ENCODE assay signal across 15 cellular contexts in the genomic region with DNA sequence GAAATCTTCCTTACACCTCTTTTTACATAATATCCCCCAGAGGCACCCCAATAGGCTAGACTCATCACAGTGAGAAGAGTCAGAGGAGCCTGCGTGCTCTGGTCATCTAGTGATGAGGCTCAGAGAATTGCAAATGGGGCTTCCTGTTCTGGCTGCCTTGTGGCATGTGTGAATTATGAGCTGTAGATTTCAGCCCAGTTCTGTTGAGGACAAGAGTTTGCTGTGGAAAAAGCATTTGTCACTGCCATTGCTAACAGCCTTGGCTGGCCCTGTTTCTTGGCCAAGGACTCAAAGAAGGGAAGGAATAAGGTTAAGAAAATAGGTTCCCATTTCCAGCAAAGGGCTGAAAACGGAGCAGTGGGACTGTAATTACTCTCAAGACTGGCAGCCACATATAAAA. TPM values are rescaled to one million over a fixed set of nuclear protein-coding genes. Genes with fewer than 3 reads are reported as not detected.
A peak's percentile ranks its signal among the peaks of the same experiment; 100 is the strongest.
DNase-seq lines count a peak whose midpoint lies in the region; ATAC-seq and TF ChIP-seq lines count a peak whose summit lies in the region.
"Had no signal": no experiment of that assay in that cellular context is flagged by ENCODE, and none has a peak within 500 bp of the region (broad histone marks: within the 10 kb centered on the region; RNA-seq: fewer than 3 reads in every experiment).

No MANE protein-coding gene starts in this region.

- DNase-seq in A172 (ENCODE audit: low spot score) (peak; percentile 63), fibroblast of villous mesenchyme (ENCODE audit: low read depth) (peak; percentile 24), pons (ENCODE audit: low spot score) (peak; percentile 64)
- no peak for DNase-seq in stimulated activated naive CD8-positive, alpha-beta T cell treated with anti-CD3 and anti-CD28 coated beads, Interleukin-15, Interleukin-2, amounts not matched to agents 100 U/mL and 50 U/mL, for 24 hours
- DNase-seq: cortex of kidney, DMS53, hippocampal formation, midbrain had no signal

- TF ChIP-seq CTCF in fibroblast of villous mesenchyme (IDR thresholded peaks at IDR 0.05; ENCODE audit: insufficient read depth, low read depth, low read length), result no peak

- H3K4me3 ChIP-seq in fibroblast of villous mesenchyme (ENCODE audit: low read depth, low read length), result no peak overlapping the region
- H3K4me3 ChIP-seq: SJSA1 had no signal

- ATAC-seq in SK-N-SH treated with all-trans-retinoic acid at 6 μM for 48 hours (peak; percentile 39), GM18873 (IDR thresholded peaks at IDR 0.05; ENCODE audit: low FRiP score, unreplicated experiment) (no peak), GM21529 (IDR thresholded peaks at IDR 0.05; ENCODE audit: unreplicated experiment) (no peak), HG03097 (IDR thresholded peaks at IDR 0.05; ENCODE audit: low FRiP score, unreplicated experiment) (no peak)
- ATAC-seq in stimulated activated naive CD8-positive, alpha-beta T cell treated with anti-CD3 and anti-CD28 coated beads, Interleukin-15, Interleukin-2, amounts not matched to agents 100 U/mL and 50 U/mL, for 24 hours, result no peak
- ATAC-seq: WTC11 had no signal

TF ChIP-seq in SK-N-SH treated with all-trans-retinoic acid at 6 μM for 48 hours, 23 proteins besides CTCF, POLR2A, EP300 and RAD21:
- no peak for TF ChIP-seq ZNF565 (CRISPR knock-in tag; conservative IDR thresholded peaks at IDR 0.05; ENCODE audit: low read depth)
- no peak for TF ChIP-seq POU6F1 (CRISPR knock-in tag; IDR thresholded peaks at IDR 0.05; ENCODE audit: borderline replicate concordance, low read depth)
- no peak for TF ChIP-seq ZFP30 (CRISPR knock-in tag; IDR thresholded peaks at IDR 0.05)
- TF ChIP-seq RARB (CRISPR knock-in tag; IDR thresholded peaks at IDR 0.05), result no peak
- no peak for TF ChIP-seq TOX (CRISPR knock-in tag; IDR thresholded peaks at IDR 0.05; ENCODE audit: borderline replicate concordance)
- TF ChIP-seq ISL1 (CRISPR knock-in tag; IDR thresholded peaks at IDR 0.05), result no peak
- TF ChIP-seq, protein P1, sequence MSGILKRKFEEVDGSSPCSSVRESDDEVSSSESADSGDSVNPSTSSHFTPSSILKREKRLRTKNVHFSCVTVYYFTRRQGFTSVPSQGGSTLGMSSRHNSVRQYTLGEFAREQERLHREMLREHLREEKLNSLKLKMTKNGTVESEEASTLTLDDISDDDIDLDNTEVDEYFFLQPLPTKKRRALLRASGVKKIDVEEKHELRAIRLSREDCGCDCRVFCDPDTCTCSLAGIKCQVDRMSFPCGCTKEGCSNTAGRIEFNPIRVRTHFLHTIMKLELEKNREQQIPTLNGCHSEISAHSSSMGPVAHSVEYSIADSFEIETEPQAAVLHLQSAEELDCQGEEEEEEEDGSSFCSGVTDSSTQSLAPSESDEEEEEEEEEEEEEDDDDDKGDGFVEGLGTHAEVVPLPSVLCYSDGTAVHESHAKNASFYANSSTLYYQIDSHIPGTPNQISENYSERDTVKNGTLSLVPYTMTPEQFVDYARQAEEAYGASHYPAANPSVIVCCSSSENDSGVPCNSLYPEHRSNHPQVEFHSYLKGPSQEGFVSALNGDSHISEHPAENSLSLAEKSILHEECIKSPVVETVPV (CRISPR knock-in tag; IDR thresholded peaks at IDR 0.05), result no peak
- no peak for TF ChIP-seq GLIS3 (CRISPR knock-in tag; IDR thresholded peaks at IDR 0.05)
- no peak for TF ChIP-seq OSR1 (CRISPR knock-in tag; IDR thresholded peaks at IDR 0.05)
- TF ChIP-seq ZFP3 (CRISPR knock-in tag; IDR thresholded peaks at IDR 0.05), result no peak
- no peak for TF ChIP-seq ZNF8 (CRISPR knock-in tag; IDR thresholded peaks at IDR 0.05)
- TF ChIP-seq ZC3H10 (CRISPR knock-in tag; IDR thresholded peaks at IDR 0.05), result no peak
- no peak for TF ChIP-seq PATZ1 (CRISPR knock-in tag; IDR thresholded peaks at IDR 0.05; ENCODE audit: borderline replicate concordance)
- TF ChIP-seq, protein P2, sequence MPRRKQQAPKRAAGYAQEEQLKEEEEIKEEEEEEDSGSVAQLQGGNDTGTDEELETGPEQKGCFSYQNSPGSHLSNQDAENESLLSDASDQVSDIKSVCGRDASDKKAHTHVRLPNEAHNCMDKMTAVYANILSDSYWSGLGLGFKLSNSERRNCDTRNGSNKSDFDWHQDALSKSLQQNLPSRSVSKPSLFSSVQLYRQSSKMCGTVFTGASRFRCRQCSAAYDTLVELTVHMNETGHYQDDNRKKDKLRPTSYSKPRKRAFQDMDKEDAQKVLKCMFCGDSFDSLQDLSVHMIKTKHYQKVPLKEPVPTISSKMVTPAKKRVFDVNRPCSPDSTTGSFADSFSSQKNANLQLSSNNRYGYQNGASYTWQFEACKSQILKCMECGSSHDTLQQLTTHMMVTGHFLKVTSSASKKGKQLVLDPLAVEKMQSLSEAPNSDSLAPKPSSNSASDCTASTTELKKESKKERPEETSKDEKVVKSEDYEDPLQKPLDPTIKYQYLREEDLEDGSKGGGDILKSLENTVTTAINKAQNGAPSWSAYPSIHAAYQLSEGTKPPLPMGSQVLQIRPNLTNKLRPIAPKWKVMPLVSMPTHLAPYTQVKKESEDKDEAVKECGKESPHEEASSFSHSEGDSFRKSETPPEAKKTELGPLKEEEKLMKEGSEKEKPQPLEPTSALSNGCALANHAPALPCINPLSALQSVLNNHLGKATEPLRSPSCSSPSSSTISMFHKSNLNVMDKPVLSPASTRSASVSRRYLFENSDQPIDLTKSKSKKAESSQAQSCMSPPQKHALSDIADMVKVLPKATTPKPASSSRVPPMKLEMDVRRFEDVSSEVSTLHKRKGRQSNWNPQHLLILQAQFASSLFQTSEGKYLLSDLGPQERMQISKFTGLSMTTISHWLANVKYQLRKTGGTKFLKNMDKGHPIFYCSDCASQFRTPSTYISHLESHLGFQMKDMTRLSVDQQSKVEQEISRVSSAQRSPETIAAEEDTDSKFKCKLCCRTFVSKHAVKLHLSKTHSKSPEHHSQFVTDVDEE (CRISPR knock-in tag; IDR thresholded peaks at IDR 0.05), result no peak
- TF ChIP-seq ZNF70 (CRISPR knock-in tag; IDR thresholded peaks at IDR 0.05), result no peak
- TF ChIP-seq PPARA (CRISPR knock-in tag; IDR thresholded peaks at IDR 0.05; ENCODE audit: borderline replicate concordance), result no peak
- no peak for TF ChIP-seq ARNTL (CRISPR knock-in tag; IDR thresholded peaks at IDR 0.05; ENCODE audit: borderline replicate concordance, low read depth)
- TF ChIP-seq ESRRG (CRISPR knock-in tag; IDR thresholded peaks at IDR 0.05), result no peak
- TF ChIP-seq BACH2 (CRISPR knock-in tag; IDR thresholded peaks at IDR 0.05; ENCODE audit: borderline replicate concordance), result no peak
- TF ChIP-seq, protein P3, sequence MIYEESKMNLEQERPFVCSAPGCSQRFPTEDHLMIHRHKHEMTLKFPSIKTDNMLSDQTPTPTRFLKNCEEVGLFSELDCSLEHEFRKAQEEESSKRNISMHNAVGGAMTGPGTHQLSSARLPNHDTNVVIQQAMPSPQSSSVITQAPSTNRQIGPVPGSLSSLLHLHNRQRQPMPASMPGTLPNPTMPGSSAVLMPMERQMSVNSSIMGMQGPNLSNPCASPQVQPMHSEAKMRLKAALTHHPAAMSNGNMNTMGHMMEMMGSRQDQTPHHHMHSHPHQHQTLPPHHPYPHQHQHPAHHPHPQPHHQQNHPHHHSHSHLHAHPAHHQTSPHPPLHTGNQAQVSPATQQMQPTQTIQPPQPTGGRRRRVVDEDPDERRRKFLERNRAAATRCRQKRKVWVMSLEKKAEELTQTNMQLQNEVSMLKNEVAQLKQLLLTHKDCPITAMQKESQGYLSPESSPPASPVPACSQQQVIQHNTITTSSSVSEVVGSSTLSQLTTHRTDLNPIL (CRISPR knock-in tag; IDR thresholded peaks at IDR 0.05; ENCODE audit: low read depth), result no peak

RNA-seq across cellular contexts. Expression of gene MRAP, which starts 30.7 kb away (rescaled TPM):
- total RNA-seq in A172 (2014; rRNA removed; shearing (Covaris generic)), result not detected in 2 replicates
- total RNA-seq in fibroblast of villous mesenchyme, result not detected in 2 replicates
- total RNA-seq: NCI-H460, SJSA1, WTC11 had no signal

RNA-seq across cellular contexts. Expression of gene MIS18A, which starts 50.5 kb away (rescaled TPM):
- 60.3 and 62.5 TPM in 2 replicates for total RNA-seq in A172 (2014; rRNA removed; shearing (Covaris generic))
- 6.4 and 13.0 TPM in 2 replicates for total RNA-seq in fibroblast of villous mesenchyme
